ENCODE assay signal across 19 cellular contexts in the genomic region with DNA sequence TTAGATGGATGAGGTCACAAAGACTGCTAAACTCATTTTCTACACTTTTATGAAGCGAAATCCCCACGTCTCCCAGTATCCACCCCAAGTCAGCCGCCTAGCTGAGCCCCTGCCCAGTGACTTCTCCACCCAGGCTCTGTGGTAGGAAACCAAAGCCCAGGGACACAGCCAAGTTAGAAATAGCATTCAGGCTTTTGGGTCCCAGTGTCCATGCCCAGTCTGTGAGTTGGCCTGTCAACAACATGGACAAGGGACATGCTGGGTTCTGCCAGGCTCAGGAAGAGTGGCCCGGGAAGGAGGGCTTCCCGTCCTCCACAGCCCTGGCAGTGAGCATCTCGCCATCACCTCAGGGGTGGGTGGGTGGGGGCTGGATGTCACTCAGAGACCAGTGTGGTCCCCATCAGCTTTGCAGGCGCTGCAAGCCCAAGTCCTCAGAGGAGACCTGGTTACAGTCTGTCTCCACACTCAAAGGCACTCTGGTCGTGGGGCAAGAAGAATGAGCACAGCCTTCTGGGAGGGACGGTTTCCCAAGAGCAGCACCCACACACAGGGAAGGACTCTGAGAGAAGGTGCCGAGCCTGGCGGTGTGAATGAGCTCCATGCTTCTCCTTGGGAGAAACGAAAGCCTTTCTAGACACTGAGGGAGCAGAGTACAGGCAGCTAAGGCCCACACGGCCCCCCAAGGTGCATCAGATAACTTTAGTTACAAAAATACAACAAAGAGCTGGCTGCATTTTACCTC.
DNase-seq lines count a peak whose midpoint lies in the region; ATAC-seq, FAIRE-seq and TF ChIP-seq lines count a peak whose summit lies in the region.
"Had no signal": no experiment of that assay in that cellular context is flagged by ENCODE, and none has a peak within 500 bp of the region (broad histone marks: within the 10 kb centered on the region; RNA-seq: fewer than 3 reads in every experiment).

No MANE protein-coding gene starts in this region.

- no peaks in the 10 kb centered on the region for H3K9me3 ChIP-seq in upper lobe of left lung
- H3K9me3 ChIP-seq: Caco-2, HAP-1 had no signal

- no peak for TF ChIP-seq CTCF in activated CD8-positive, alpha-beta T cell treated with anti-CD3 and anti-CD28 coated beads for 36 hours (IDR thresholded peaks at IDR 0.05)
- TF ChIP-seq CTCF in osteocyte (IDR thresholded peaks at IDR 0.05) = no peak
- TF ChIP-seq CTCF in upper lobe of left lung (IDR thresholded peaks at IDR 0.05) = no peak

- CTCF ChIA-PET in activated CD8-positive, alpha-beta T cell treated with anti-CD3 and anti-CD28 coated beads, Interleukin-2, amount 10 ng/mL, durations not matched to agents 7 days and 5 days (lab: Charles Lee) = interaction anchor here (0.6 to 4.7 kb wide), 4 partner anchors 8 to 123 kb away, joined by 3 to 40 read pairs (median 8); no protein-coding TSS in a partner anchor
- CTCF ChIA-PET in activated CD8-positive, alpha-beta T cell treated with anti-CD3 and anti-CD28 coated beads for 36 hours (lab: Charles Lee) = interaction anchor here (1.8 to 7.1 kb wide), 2 partner anchors 13 to 124 kb away, joined by 5 to 41 read pairs; no protein-coding TSS in a partner anchor

- no peak overlapping the region for H3K4me3 Mint-ChIP-seq in activated CD8-positive, alpha-beta T cell treated with anti-CD3 and anti-CD28 coated beads, Interleukin-2, amount 10 ng/mL, durations not matched to agents 7 days and 5 days
- no peak overlapping the region for H3K4me3 Mint-ChIP-seq in activated CD8-positive, alpha-beta T cell treated with anti-CD3 and anti-CD28 coated beads for 36 hours
- no peak overlapping the region for H3K4me3 Mint-ChIP-seq in osteocyte (ENCODE audit: unreplicated experiment)

- no peaks in the 10 kb centered on the region for H3K27me3 Mint-ChIP-seq in activated CD8-positive, alpha-beta T cell treated with anti-CD3 and anti-CD28 coated beads, Interleukin-2, amount 10 ng/mL, durations not matched to agents 7 days and 5 days (ENCODE audit: low read depth)
- no peaks in the 10 kb centered on the region for H3K27me3 Mint-ChIP-seq in activated CD8-positive, alpha-beta T cell treated with anti-CD3 and anti-CD28 coated beads for 36 hours
- H3K27me3 Mint-ChIP-seq in osteocyte (ENCODE audit: unreplicated experiment) = peaks cover 8% of the 10 kb centered on the region

- H3K4me1 ChIP-seq in upper lobe of left lung = peaks cover 5 to 23% (median 18%) of the 10 kb centered on the region in 4 donors

- 87% methylated on average over 7 to 13 of the region's 13 CpGs for WGBS in upper lobe of left lung, 2 donors

- no peak overlapping the region for H3K4me3 ChIP-seq in upper lobe of left lung
- H3K4me3 ChIP-seq: HAP-1 had no signal

- peaks cover 46% of the 10 kb centered on the region for H3K4me1 Mint-ChIP-seq in activated CD8-positive, alpha-beta T cell treated with anti-CD3 and anti-CD28 coated beads, Interleukin-2, amount 10 ng/mL, durations not matched to agents 7 days and 5 days (ENCODE audit: low read depth)
- H3K4me1 Mint-ChIP-seq in activated CD8-positive, alpha-beta T cell treated with anti-CD3 and anti-CD28 coated beads for 36 hours (ENCODE audit: low read depth) = peaks cover 51% of the 10 kb centered on the region
- peaks cover 26% of the 10 kb centered on the region for H3K4me1 Mint-ChIP-seq in osteocyte (ENCODE audit: unreplicated experiment)

- H3K36me3 ChIP-seq in upper lobe of left lung = no peaks in the 10 kb centered on the region
- H3K36me3 ChIP-seq: HAP-1 had no signal

- no peaks in the 10 kb centered on the region for H3K36me3 Mint-ChIP-seq in activated CD8-positive, alpha-beta T cell treated with anti-CD3 and anti-CD28 coated beads, Interleukin-2, amount 10 ng/mL, durations not matched to agents 7 days and 5 days (ENCODE audit: low read depth)
- H3K36me3 Mint-ChIP-seq in activated CD8-positive, alpha-beta T cell treated with anti-CD3 and anti-CD28 coated beads for 36 hours (ENCODE audit: low read depth) = no peaks in the 10 kb centered on the region
- no peaks in the 10 kb centered on the region for H3K36me3 Mint-ChIP-seq in osteocyte (ENCODE audit: unreplicated experiment)

- peak; percentile 16 for DNase-seq in activated CD8-positive, alpha-beta T cell treated with anti-CD3 and anti-CD28 coated beads, Interleukin-2, amount 10 ng/mL, durations not matched to agents 7 days and 5 days
- no peak for DNase-seq in activated CD8-positive, alpha-beta T cell treated with anti-CD3 and anti-CD28 coated beads for 36 hours
- DNase-seq in left cardiac atrium (peak; percentile 29), osteocyte (ENCODE audit: extremely low spot score, unreplicated experiment) (peak; percentile 60), upper lobe of left lung (no peak), cerebellum (ENCODE audit: low spot score) (no peak), 8988T (no peak), RCC 7860 (ENCODE audit: low spot score) (no peak)
- DNase-seq: activated CD4-positive, alpha-beta T cell treated with anti-CD3 and anti-CD28 coated beads, Interleukin-2, amount 50 U/mL, for 4 hours; activated effector memory CD4-positive, alpha-beta T cell treated with Interleukin-2 at 50 U/mL for 16 hours; Caco-2; Karpas-422; NCI-H187 treated with DMSO at 0.1 percent for 48 hours; NCI-H69; stimulated activated naive CD4-positive, alpha-beta T cell treated with Interleukin-2 at 50 U/mL for 16 hours; T-helper 9 cell had no signal

- H3K9me3 Mint-ChIP-seq in activated CD8-positive, alpha-beta T cell treated with anti-CD3 and anti-CD28 coated beads, Interleukin-2, amount 10 ng/mL, durations not matched to agents 7 days and 5 days (ENCODE audit: insufficient read depth) = no peaks in the 10 kb centered on the region
- no peaks in the 10 kb centered on the region for H3K9me3 Mint-ChIP-seq in activated CD8-positive, alpha-beta T cell treated with anti-CD3 and anti-CD28 coated beads for 36 hours
- no peaks in the 10 kb centered on the region for H3K9me3 Mint-ChIP-seq in osteocyte (ENCODE audit: unreplicated experiment)

- no peak for TF ChIP-seq POLR2A in upper lobe of left lung (IDR thresholded peaks at IDR 0.05)

- H3K27me3 ChIP-seq in upper lobe of left lung = no peaks in the 10 kb centered on the region

- H3K27ac Mint-ChIP-seq in activated CD8-positive, alpha-beta T cell treated with anti-CD3 and anti-CD28 coated beads, Interleukin-2, amount 10 ng/mL, durations not matched to agents 7 days and 5 days = no peak overlapping the region
- no peak overlapping the region for H3K27ac Mint-ChIP-seq in activated CD8-positive, alpha-beta T cell treated with anti-CD3 and anti-CD28 coated beads for 36 hours
- H3K27ac Mint-ChIP-seq in osteocyte (ENCODE audit: unreplicated experiment) = no peak overlapping the region

- intact Hi-C loops in activated CD8-positive, alpha-beta T cell treated with anti-CD3 and anti-CD28 coated beads for 36 hours (cut with micrococcal nuclease) = no loop called here
- intact Hi-C loops in left cardiac atrium (cut with DNase I) = loop anchor here in 1 of 2 donors (5.0 kb wide), 1 partner anchor 120 kb away; no protein-coding TSS in a partner anchor

- H3K27ac ChIP-seq in upper lobe of left lung = peak overlapping the region; percentile 52 to 85 (median 69)
- H3K27ac ChIP-seq: HL-60 had no signal

- POLR2A ChIA-PET in activated CD8-positive, alpha-beta T cell treated with anti-CD3 and anti-CD28 coated beads, Interleukin-2, amount 10 ng/mL, durations not matched to agents 7 days and 5 days (lab: Charles Lee) = no interaction called here
- POLR2A ChIA-PET in activated CD8-positive, alpha-beta T cell treated with anti-CD3 and anti-CD28 coated beads for 36 hours (lab: Charles Lee) = interaction anchor here (1.3 kb wide), 1 partner anchor 8 kb away, joined by 4 read pairs; no protein-coding TSS in a partner anchor

- no peak for TF ChIP-seq EP300 in upper lobe of left lung (IDR thresholded peaks at IDR 0.05)

- FAIRE-seq in RCC 7860 (lab: Jason Lieb, UNC) = no peak
- FAIRE-seq: A204.1 had no signal

- ATAC-seq in activated CD8-positive, alpha-beta T cell treated with anti-CD3 and anti-CD28 coated beads, Interleukin-2, amount 10 ng/mL, durations not matched to agents 7 days and 5 days = no peak
- ATAC-seq in activated CD8-positive, alpha-beta T cell treated with anti-CD3 and anti-CD28 coated beads for 36 hours = no peak
- ATAC-seq in left cardiac atrium (peak in 1 of 2 donors; percentile 12), upper lobe of left lung (ENCODE audit: low FRiP score in 2 of 2) (peak; percentile 2 to 24)

Comparison
In these comparisons a context has a peak if more than half of its experiments do, and no peak if none do; other contexts are left out.
1. DNase-seq: peak in activated CD8-positive, alpha-beta T cell treated with anti-CD3 and anti-CD28 coated beads, Interleukin-2, amount 10 ng/mL, durations not matched to agents 7 days and 5 days (single experiment), left cardiac atrium (single experiment) and osteocyte (single experiment); none in activated CD8-positive, alpha-beta T cell treated with anti-CD3 and anti-CD28 coated beads for 36 hours (single experiment), upper lobe of left lung (0 of 2), cerebellum (single experiment), 8988T (single experiment) and RCC 7860 (single experiment).
2. ATAC-seq: peak in upper lobe of left lung (2 of 2); none in activated CD8-positive, alpha-beta T cell treated with anti-CD3 and anti-CD28 coated beads, Interleukin-2, amount 10 ng/mL, durations not matched to agents 7 days and 5 days (single experiment) and activated CD8-positive, alpha-beta T cell treated with anti-CD3 and anti-CD28 coated beads for 36 hours (single experiment).